In genomic region chr2:222038086-222038802, GRCh38 we compare ENCODE assay signal across 8 cellular contexts.
A peak's percentile ranks its signal among the peaks of the same experiment; 100 is the strongest.
DNase-seq lines count a peak whose midpoint lies in the region; ATAC-seq, FAIRE-seq and TF ChIP-seq lines count a peak whose summit lies in the region.

No MANE protein-coding gene starts in this region.

- no peak overlapping the region for H3K27ac Mint-ChIP-seq in activated CD4-positive, alpha-beta memory T cell treated with anti-CD3 and anti-CD28 coated beads, Interleukin-2, amount 10 ng/mL, durations not matched to agents 7 days and 5 days

- POLR2A ChIA-PET in activated CD4-positive, alpha-beta memory T cell treated with anti-CD3 and anti-CD28 coated beads, Interleukin-2, amount 10 ng/mL, durations not matched to agents 7 days and 5 days (lab: Charles Lee), result interaction anchor here (0.5 kb wide), 1 partner anchor 239 kb away, joined by 3 read pairs; no protein-coding TSS in a partner anchor

- H3K4me3 ChIP-seq in right cardiac atrium (ENCODE audit: low read length), result no peak overlapping the region
- H3K4me3 ChIP-seq in epithelial cell of proximal tubule (ENCODE audit: low read depth, low read length), result no peak overlapping the region
- H3K4me3 ChIP-seq in upper lobe of right lung, result no peak overlapping the region

- H3K4me1 ChIP-seq in right cardiac atrium (ENCODE audit: control insufficient read depth, insufficient read depth, low read length), result no peaks in the 10 kb centered on the region
- H3K4me1 ChIP-seq in upper lobe of right lung, result no peaks in the 10 kb centered on the region

- no peaks in the 10 kb centered on the region for H3K9me3 ChIP-seq in right cardiac atrium (ENCODE audit: control insufficient read depth, low read length)
- no peaks in the 10 kb centered on the region for H3K9me3 ChIP-seq in upper lobe of right lung

- intact Hi-C loops in left ventricle myocardium superior (cut with micrococcal nuclease) (no loop called here), right cardiac atrium (cut with DNase I) (no loop called here), upper lobe of right lung (cut with DNase I) (no loop called here)

- no peaks in the 10 kb centered on the region for H3K9me3 Mint-ChIP-seq in activated CD4-positive, alpha-beta memory T cell treated with anti-CD3 and anti-CD28 coated beads, Interleukin-2, amount 10 ng/mL, durations not matched to agents 7 days and 5 days

- ATAC-seq in left ventricle myocardium superior (peak; percentile 24), right cardiac atrium (no peak), upper lobe of right lung (no peak), GM21619 (IDR thresholded peaks at IDR 0.05; ENCODE audit: unreplicated experiment) (no peak)

- H3K27ac ChIP-seq in right cardiac atrium (ENCODE audit: low read length) (no peak overlapping the region), upper lobe of right lung (no peak overlapping the region)

- H3K4me1 Mint-ChIP-seq in activated CD4-positive, alpha-beta memory T cell treated with anti-CD3 and anti-CD28 coated beads, Interleukin-2, amount 10 ng/mL, durations not matched to agents 7 days and 5 days, result no peaks in the 10 kb centered on the region

- DNase-seq in left ventricle myocardium superior, result no peak
- no peak for DNase-seq in right cardiac atrium
- DNase-seq in NCI-H446 treated with DMSO at 0.1 percent for 48 hours (lab: John Stamatoyannopoulos, UW), result peak; percentile 0
- no peak for DNase-seq in epithelial cell of proximal tubule (ENCODE audit: low read depth)
- DNase-seq in upper lobe of right lung, result no peak
- no peak for DNase-seq in urothelium cell line (ENCODE audit: low spot score)
- no peak for DNase-seq in activated CD4-positive, alpha-beta memory T cell treated with anti-CD3 and anti-CD28 coated beads, Interleukin-2, amount 10 ng/mL, durations not matched to agents 7 days and 5 days

- H3K27me3 Mint-ChIP-seq in activated CD4-positive, alpha-beta memory T cell treated with anti-CD3 and anti-CD28 coated beads, Interleukin-2, amount 10 ng/mL, durations not matched to agents 7 days and 5 days, result peaks cover 6% of the 10 kb centered on the region

- 37% methylated on average over 4 of the region's 4 CpGs for WGBS in right cardiac atrium

- no peak for FAIRE-seq in urothelium cell line (lab: Jason Lieb, UNC)

- CTCF ChIA-PET in activated CD4-positive, alpha-beta memory T cell treated with anti-CD3 and anti-CD28 coated beads, Interleukin-2, amount 10 ng/mL, durations not matched to agents 7 days and 5 days (lab: Charles Lee), result interaction anchor here (0.5 to 2.3 kb wide), 4 partner anchors 9 to 508 kb away, joined by 3 to 12 read pairs (median 3); no protein-coding TSS in a partner anchor

- H3K36me3 Mint-ChIP-seq in activated CD4-positive, alpha-beta memory T cell treated with anti-CD3 and anti-CD28 coated beads, Interleukin-2, amount 10 ng/mL, durations not matched to agents 7 days and 5 days (ENCODE audit: low read depth), result no peaks in the 10 kb centered on the region

- peak; percentile 55 for TF ChIP-seq CTCF in epithelial cell of proximal tubule (conservative IDR thresholded peaks at IDR 0.05; ENCODE audit: low read depth, low read length)
- peak; percentile 36 for TF ChIP-seq CTCF in upper lobe of right lung (IDR thresholded peaks at IDR 0.05)

- H3K4me3 Mint-ChIP-seq in activated CD4-positive, alpha-beta memory T cell treated with anti-CD3 and anti-CD28 coated beads, Interleukin-2, amount 10 ng/mL, durations not matched to agents 7 days and 5 days, result no peak overlapping the region

- no peaks in the 10 kb centered on the region for H3K36me3 ChIP-seq in upper lobe of right lung

- no peaks in the 10 kb centered on the region for H3K27me3 ChIP-seq in right cardiac atrium (ENCODE audit: control insufficient read depth, insufficient read depth)
- no peaks in the 10 kb centered on the region for H3K27me3 ChIP-seq in upper lobe of right lung
